In the genomic region with DNA sequence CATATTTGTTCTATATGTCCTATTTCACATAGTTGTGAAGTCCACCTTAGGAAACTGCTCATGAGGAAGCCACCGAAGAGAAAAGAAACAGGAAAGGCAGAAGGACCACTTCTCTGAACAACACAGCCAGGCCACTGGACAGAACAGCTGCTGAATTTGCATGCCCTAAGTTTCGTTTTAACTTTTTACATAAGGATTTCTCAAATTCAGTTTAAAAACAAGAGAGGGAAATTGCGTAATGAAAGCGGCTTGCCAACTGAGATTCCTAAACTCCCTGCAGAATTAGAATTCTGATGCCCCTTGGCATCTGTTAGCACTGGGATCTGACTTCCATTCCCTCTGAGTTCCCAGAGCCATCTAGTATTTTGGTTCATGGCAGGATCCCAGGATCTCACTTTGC, we compare ENCODE assay signal across 1 cellular context.
TF ChIP-seq lines count a peak whose summit lies in the region.

No MANE protein-coding gene starts in this region.

TF ChIP-seq in A549, 52 proteins besides CTCF, POLR2A, EP300 and RAD21:
- peak in 1 of 2 experiments; percentile 48; a peak in 1 of 4 replicates for TF ChIP-seq CEBPB (IDR thresholded peaks at IDR 0.05)
- TF ChIP-seq JUN (IDR thresholded peaks at IDR 0.05): no peak
